In the genomic region with DNA sequence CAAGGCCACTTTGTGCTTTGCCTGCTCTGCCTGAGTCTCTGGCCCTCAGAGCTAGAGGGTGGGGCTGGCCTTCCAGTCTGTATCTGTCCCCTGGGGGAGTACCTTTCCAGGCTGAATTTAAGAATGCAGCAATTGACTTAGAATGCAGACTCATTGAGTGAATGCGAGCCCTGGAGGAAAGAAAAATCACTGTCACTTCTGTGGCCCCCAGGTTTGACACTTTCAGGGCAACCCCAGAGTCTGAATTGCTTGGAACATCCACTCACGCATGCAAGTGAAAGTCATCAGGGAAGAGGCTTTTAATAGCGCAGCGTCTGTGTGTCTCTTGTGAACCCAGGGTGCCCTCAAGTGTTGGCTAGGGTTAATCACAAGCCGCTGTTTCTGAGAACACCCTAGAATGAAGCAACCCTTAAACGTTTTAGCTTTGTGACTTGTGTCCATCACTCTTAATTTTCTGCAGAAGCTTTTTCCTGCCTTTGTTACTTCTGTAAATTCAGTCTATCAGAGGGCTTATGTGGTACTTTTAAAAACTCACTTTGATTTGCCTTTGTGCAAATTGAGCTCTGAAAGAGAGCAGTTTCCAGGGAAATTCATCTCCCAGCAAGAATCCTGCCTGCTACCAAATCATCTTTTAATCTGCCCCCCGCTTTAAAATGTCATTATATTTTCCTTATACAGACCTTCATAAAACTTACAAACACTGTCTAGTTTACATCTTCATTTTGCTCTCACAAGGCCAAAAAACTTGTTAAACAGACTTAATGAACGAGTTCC, we compare ENCODE assay signal across 7 cellular contexts.
DNase-seq lines count a peak whose midpoint lies in the region; ATAC-seq, FAIRE-seq and TF ChIP-seq lines count a peak whose summit lies in the region.

No MANE protein-coding gene starts in this region.

- H3K4me2 ChIP-seq in HepG2 (ENCODE audit: low read depth, low read length): no peak overlapping the region

- POLR2A ChIA-PET in HepG2 (lab: Yijun Ruan, JAX): no interaction called here

- TF ChIP-seq RAD21 in HepG2 (CRISPR knock-in tag; IDR thresholded peaks at IDR 0.05): peak; percentile 79; the same call in 1 of the 2 replicates

- WGBS in HepG2 (ENCODE audit: low lambda C conversion rate): 6% methylated on average over 8 of the region's 8 CpGs

- H3K79me2 ChIP-seq in HepG2 (ENCODE audit: insufficient read depth, low read length): no peaks in the 10 kb centered on the region

- DNase-seq in NCI-H2227 treated with DMSO at 0.1 percent for 48 hours (lab: John Stamatoyannopoulos, UW) (peak; percentile 0), colonic mucosa (peak; percentile 69), HepG2 (ENCODE audit: low spot score) (peak; percentile 63)
- peak; percentile 11 for DNase-seq in stimulated activated CD8-positive, alpha-beta memory T cell treated with anti-CD3 and anti-CD28 coated beads, Interleukin-12 subunit alpha, Interleukin-12 subunit beta, amount 100 ng/mL, for 24 hours (ENCODE audit: extremely low read depth)

- no peaks in the 10 kb centered on the region for H3K4me1 ChIP-seq in colonic mucosa
- H3K4me1 ChIP-seq in HepG2 (ENCODE audit: insufficient read depth, low read length): no peaks in the 10 kb centered on the region

- H3K9me3 ChIP-seq in colonic mucosa: no peaks in the 10 kb centered on the region
- no peaks in the 10 kb centered on the region for H3K9me3 ChIP-seq in HepG2 (ENCODE audit: low read length)

- no peak for TF ChIP-seq POLR2A in HepG2 (IDR thresholded peaks at IDR 0.05; ENCODE audit: insufficient read depth in 1 of 2, low read depth in 2 of 2, low read length in 2 of 2)

- intact Hi-C loops in colonic mucosa (cut with DNase I): loop anchor here (5.0 to 10.0 kb wide), 3 partner anchors 182 to 674 kb away; no protein-coding TSS in a partner anchor
- intact Hi-C loops in HepG2 (cut with micrococcal nuclease; ENCODE audit: unreplicated experiment): loop anchor here (1.0 to 5.0 kb wide), 4 partner anchors 110 to 521 kb away; no protein-coding TSS in a partner anchor

- peak; percentile 76 for ATAC-seq in HG02798 (IDR thresholded peaks at IDR 0.05; ENCODE audit: poor library complexity, unreplicated experiment)
- ATAC-seq in activated CD4-positive, CD25-positive, alpha-beta regulatory T cell treated with anti-CD3 and anti-CD28 coated beads, Interleukin-2, amount 50 U/mL, for 24 hours: peak; percentile 86 to 87
- peak; percentile 98 for ATAC-seq in HepG2

- in situ Hi-C loops in HepG2 (cut with HindIII; ENCODE audit: extremely low pct_ligation_motif_present, low pct_unique_long_range_greater_than_20kb): loop anchor here (10.0 kb wide), 1 partner anchor 522 kb away; no protein-coding TSS in a partner anchor

- TF ChIP-seq EP300 in HepG2 (IDR thresholded peaks at IDR 0.05; ENCODE audit: low read depth in 2 of 2, low read length in 2 of 2) (no peak), HepG2 (CRISPR knock-in tag; IDR thresholded peaks at IDR 0.05; ENCODE audit: borderline replicate concordance) (no peak)

- no peak overlapping the region for H2AFZ ChIP-seq in HepG2 (ENCODE audit: low read length)

- BruUV-seq in HepG2 (replicated peaks; lab: Mats Ljungman, UMichigan): no TSS peak

- TF ChIP-seq CTCF in GM12875 (IDR thresholded peaks at IDR 0.05; ENCODE audit: borderline replicate concordance, insufficient read depth, low read depth, low read length): peak; percentile 69
- peak; percentile 56 for TF ChIP-seq CTCF in colonic mucosa (IDR thresholded peaks at IDR 0.05)
- peak; percentile 87 for TF ChIP-seq CTCF in HepG2 (CRISPR knock-in tag; IDR thresholded peaks at IDR 0.05)

- H3K27ac ChIP-seq in colonic mucosa: no peak overlapping the region
- H3K27ac ChIP-seq in HepG2 (ENCODE audit: extremely low read length, insufficient read depth, low read length): no peak overlapping the region

- H3K27me3 ChIP-seq in colonic mucosa (no peaks in the 10 kb centered on the region), HepG2 (ENCODE audit: control insufficient read depth in 1 of 2, insufficient read depth in 2 of 2, low read length in 2 of 2) (peaks cover 1 to 7% of the 10 kb centered on the region in 2 experiments; a peak in 2 of 5 replicates)

- H3K9ac ChIP-seq in colonic mucosa (ENCODE audit: low read depth in 2 of 2, low read length in 2 of 2): no peak overlapping the region
- H3K9ac ChIP-seq in HepG2 (ENCODE audit: insufficient read depth, low read depth, low read length): no peak overlapping the region

- H3K36me3 ChIP-seq in colonic mucosa (no peaks in the 10 kb centered on the region), HepG2 (replicated peaks in 1 of 2; ENCODE audit: control insufficient read depth in 1 of 2, insufficient read depth in 2 of 2, low read length in 2 of 2) (no peaks in the 10 kb centered on the region)

- H3K4me3 ChIP-seq in GM12875 (ENCODE audit: low read depth, low read length) (no peak overlapping the region), colonic mucosa (no peak overlapping the region), HepG2 (replicated peaks in 1 of 3; ENCODE audit: insufficient read depth in 1 of 3, low read depth in 2 of 3, low read length in 3 of 3) (no peak overlapping the region)

- FAIRE-seq in HepG2 (lab: Jason Lieb, UNC): peak; percentile 77

- H4K20me1 ChIP-seq in HepG2 (ENCODE audit: insufficient read depth, low read length): no peaks in the 10 kb centered on the region

- CTCF ChIA-PET in HepG2 (lab: Yijun Ruan, JAX; ENCODE audit: low intra/inter-chr PET ratio, low total read pairs): interaction anchor here (0.7 to 1.4 kb wide), 3 partner anchors 111 to 521 kb away, joined by 3 to 5 read pairs (median 3); no protein-coding TSS in a partner anchor

TF ChIP-seq in HepG2, 621 proteins besides CTCF, POLR2A, EP300 and RAD21:
- TF ChIP-seq CEBPG (CRISPR knock-in tag; IDR thresholded peaks at IDR 0.05) (peak; percentile 44; the same call in 1 of the 2 replicates), SMC3 (IDR thresholded peaks at IDR 0.05; ENCODE audit: low read length) (peak; percentile 92), STAG1 (CRISPR knock-in tag; IDR thresholded peaks at IDR 0.05) (peak; percentile 92), CEBPB (IDR thresholded peaks at IDR 0.05; ENCODE audit: borderline replicate concordance, low read depth, low read length) (peak; percentile 58; the same call in 1 of the 2 replicates), MZF1 (CRISPR knock-in tag; IDR thresholded peaks at IDR 0.05; ENCODE audit: borderline replicate concordance) (no peak), XRCC5 (optimal IDR thresholded peaks at IDR 0.05; ENCODE audit: low read length) (peak; percentile 19), FOXC1 (CRISPR knock-in tag; IDR thresholded peaks at IDR 0.05; ENCODE audit: borderline replicate concordance) (no peak)

Comparison
In these comparisons a context has a peak if more than half of its experiments do, and no peak if none do; other contexts are left out.
1. DNase-seq: peak in every context shown above with its lines; median percentile 69 in colonic mucosa; 63 in HepG2; 11 in stimulated activated CD8-positive, alpha-beta memory T cell treated with anti-CD3 and anti-CD28 coated beads, Interleukin-12 subunit alpha, Interleukin-12 subunit beta, amount 100 ng/mL, for 24 hours; 0 in NCI-H2227 treated with DMSO at 0.1 percent for 48 hours.